ENCODE assay signal across 1 cellular context in genomic region chr16:75464130-75464918, GRCh38.
TF ChIP-seq lines count a peak whose summit lies in the region.

A gene with protein sequence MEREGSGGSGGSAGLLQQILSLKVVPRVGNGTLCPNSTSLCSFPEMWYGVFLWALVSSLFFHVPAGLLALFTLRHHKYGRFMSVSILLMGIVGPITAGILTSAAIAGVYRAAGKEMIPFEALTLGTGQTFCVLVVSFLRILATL (minus strand): TSS chr16:75464689. CDS start chr16:75464600, 89 bp downstream.

TF ChIP-seq in K562, 482 proteins besides CTCF, POLR2A, EP300 and RAD21 (continued from another document and continues in another):
- TF ChIP-seq, protein P1, sequence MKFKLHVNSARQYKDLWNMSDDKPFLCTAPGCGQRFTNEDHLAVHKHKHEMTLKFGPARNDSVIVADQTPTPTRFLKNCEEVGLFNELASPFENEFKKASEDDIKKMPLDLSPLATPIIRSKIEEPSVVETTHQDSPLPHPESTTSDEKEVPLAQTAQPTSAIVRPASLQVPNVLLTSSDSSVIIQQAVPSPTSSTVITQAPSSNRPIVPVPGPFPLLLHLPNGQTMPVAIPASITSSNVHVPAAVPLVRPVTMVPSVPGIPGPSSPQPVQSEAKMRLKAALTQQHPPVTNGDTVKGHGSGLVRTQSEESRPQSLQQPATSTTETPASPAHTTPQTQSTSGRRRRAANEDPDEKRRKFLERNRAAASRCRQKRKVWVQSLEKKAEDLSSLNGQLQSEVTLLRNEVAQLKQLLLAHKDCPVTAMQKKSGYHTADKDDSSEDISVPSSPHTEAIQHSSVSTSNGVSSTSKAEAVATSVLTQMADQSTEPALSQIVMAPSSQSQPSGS (CRISPR knock-in tag; IDR thresholded peaks at IDR 0.05), result no peak
- TF ChIP-seq RBFOX2 (IDR thresholded peaks at IDR 0.05; ENCODE audit: low read depth, low read length) (peak; percentile 97), ZNF518B (CRISPR knock-in tag; IDR thresholded peaks at IDR 0.05) (no peak), ZNF384 (IDR thresholded peaks at IDR 0.05; ENCODE audit: low read depth, low read length) (peak; percentile 60; the same call in 1 of the 2 replicates), ARID4B (CRISPR knock-in tag; IDR thresholded peaks at IDR 0.05) (no peak; the same call in 1 of the 2 replicates), CBX2 (IDR thresholded peaks at IDR 0.05; ENCODE audit: insufficient read depth, low read length, poor library complexity, severe bottlenecking) (no peak), CLOCK (CRISPR knock-in tag; IDR thresholded peaks at IDR 0.05; ENCODE audit: borderline replicate concordance) (no peak), PCBP1 (IDR thresholded peaks at IDR 0.05; ENCODE audit: low read depth, low read length, poor library complexity, severe bottlenecking) (no peak), SMAD1 (IDR thresholded peaks at IDR 0.05; ENCODE audit: low read depth, low read length, partially characterized antibody) (no peak), ZBTB12 (CRISPR knock-in tag; IDR thresholded peaks at IDR 0.05) (peak; percentile 54), GABPB2 (CRISPR knock-in tag; conservative IDR thresholded peaks at IDR 0.05) (no peak), WHSC1 (IDR thresholded peaks at IDR 0.05; ENCODE audit: low read length) (no peak), E4F1 (CRISPR knock-in tag; IDR thresholded peaks at IDR 0.05; ENCODE audit: borderline replicate concordance) (no peak), KLF1 (tag; IDR thresholded peaks at IDR 0.05) (0 out of 2 replicates have a peak, but pooled peaks have one; percentile 43), HNRNPK (IDR thresholded peaks at IDR 0.05; ENCODE audit: low read depth, low read length, poor library complexity, severe bottlenecking) (no peak), TSC22D4 (tag; IDR thresholded peaks at IDR 0.05) (no peak), TARDBP (IDR thresholded peaks at IDR 0.05) (peak; percentile 45; the same call in 1 of the 2 replicates), MIER1 (IDR thresholded peaks at IDR 0.05; ENCODE audit: low read depth) (no peak), RBM22 (IDR thresholded peaks at IDR 0.05; ENCODE audit: low read depth, low read length, poor library complexity, severe bottlenecking) (no peak), HCFC1 (IDR thresholded peaks at IDR 0.05; ENCODE audit: low read depth, low read length) (peak; percentile 59)
- TF ChIP-seq, protein P2, sequence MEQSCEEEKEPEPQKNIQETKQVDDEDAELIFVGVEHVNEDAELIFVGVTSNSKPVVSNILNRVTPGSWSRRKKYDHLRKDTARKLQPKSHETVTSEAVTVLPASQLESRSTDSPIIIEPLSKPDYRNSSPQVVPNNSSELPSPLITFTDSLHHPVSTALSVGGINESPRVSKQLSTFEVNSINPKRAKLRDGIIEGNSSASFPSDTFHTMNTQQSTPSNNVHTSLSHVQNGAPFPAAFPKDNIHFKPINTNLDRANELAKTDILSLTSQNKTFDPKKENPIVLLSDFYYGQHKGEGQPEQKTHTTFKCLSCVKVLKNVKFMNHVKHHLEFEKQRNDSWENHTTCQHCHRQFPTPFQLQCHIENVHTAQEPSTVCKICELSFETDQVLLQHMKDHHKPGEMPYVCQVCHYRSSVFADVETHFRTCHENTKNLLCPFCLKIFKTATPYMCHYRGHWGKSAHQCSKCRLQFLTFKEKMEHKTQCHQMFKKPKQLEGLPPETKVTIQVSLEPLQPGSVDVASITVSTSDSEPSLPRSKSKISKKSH (CRISPR knock-in tag; IDR thresholded peaks at IDR 0.05), result no peak
- TF ChIP-seq, protein P3, sequence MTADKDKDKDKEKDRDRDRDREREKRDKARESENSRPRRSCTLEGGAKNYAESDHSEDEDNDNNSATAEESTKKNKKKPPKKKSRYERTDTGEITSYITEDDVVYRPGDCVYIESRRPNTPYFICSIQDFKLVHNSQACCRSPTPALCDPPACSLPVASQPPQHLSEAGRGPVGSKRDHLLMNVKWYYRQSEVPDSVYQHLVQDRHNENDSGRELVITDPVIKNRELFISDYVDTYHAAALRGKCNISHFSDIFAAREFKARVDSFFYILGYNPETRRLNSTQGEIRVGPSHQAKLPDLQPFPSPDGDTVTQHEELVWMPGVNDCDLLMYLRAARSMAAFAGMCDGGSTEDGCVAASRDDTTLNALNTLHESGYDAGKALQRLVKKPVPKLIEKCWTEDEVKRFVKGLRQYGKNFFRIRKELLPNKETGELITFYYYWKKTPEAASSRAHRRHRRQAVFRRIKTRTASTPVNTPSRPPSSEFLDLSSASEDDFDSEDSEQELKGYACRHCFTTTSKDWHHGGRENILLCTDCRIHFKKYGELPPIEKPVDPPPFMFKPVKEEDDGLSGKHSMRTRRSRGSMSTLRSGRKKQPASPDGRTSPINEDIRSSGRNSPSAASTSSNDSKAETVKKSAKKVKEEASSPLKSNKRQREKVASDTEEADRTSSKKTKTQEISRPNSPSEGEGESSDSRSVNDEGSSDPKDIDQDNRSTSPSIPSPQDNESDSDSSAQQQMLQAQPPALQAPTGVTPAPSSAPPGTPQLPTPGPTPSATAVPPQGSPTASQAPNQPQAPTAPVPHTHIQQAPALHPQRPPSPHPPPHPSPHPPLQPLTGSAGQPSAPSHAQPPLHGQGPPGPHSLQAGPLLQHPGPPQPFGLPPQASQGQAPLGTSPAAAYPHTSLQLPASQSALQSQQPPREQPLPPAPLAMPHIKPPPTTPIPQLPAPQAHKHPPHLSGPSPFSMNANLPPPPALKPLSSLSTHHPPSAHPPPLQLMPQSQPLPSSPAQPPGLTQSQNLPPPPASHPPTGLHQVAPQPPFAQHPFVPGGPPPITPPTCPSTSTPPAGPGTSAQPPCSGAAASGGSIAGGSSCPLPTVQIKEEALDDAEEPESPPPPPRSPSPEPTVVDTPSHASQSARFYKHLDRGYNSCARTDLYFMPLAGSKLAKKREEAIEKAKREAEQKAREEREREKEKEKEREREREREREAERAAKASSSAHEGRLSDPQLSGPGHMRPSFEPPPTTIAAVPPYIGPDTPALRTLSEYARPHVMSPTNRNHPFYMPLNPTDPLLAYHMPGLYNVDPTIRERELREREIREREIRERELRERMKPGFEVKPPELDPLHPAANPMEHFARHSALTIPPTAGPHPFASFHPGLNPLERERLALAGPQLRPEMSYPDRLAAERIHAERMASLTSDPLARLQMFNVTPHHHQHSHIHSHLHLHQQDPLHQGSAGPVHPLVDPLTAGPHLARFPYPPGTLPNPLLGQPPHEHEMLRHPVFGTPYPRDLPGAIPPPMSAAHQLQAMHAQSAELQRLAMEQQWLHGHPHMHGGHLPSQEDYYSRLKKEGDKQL (CRISPR knock-in tag; IDR thresholded peaks at IDR 0.05; ENCODE audit: borderline replicate concordance), result no peak
- TF ChIP-seq, protein P4, sequence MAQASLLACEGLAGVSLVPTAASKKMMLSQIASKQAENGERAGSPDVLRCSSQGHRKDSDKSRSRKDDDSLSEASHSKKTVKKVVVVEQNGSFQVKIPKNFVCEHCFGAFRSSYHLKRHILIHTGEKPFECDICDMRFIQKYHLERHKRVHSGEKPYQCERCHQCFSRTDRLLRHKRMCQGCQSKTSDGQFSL (CRISPR knock-in tag; IDR thresholded peaks at IDR 0.05), result no peak; the same call in 1 of the 2 replicates
- TF ChIP-seq, protein P4 (tag; IDR thresholded peaks at IDR 0.05), result no peak
